Comparison of ENCODE assay signal across 29 cellular contexts in the genomic region with DNA sequence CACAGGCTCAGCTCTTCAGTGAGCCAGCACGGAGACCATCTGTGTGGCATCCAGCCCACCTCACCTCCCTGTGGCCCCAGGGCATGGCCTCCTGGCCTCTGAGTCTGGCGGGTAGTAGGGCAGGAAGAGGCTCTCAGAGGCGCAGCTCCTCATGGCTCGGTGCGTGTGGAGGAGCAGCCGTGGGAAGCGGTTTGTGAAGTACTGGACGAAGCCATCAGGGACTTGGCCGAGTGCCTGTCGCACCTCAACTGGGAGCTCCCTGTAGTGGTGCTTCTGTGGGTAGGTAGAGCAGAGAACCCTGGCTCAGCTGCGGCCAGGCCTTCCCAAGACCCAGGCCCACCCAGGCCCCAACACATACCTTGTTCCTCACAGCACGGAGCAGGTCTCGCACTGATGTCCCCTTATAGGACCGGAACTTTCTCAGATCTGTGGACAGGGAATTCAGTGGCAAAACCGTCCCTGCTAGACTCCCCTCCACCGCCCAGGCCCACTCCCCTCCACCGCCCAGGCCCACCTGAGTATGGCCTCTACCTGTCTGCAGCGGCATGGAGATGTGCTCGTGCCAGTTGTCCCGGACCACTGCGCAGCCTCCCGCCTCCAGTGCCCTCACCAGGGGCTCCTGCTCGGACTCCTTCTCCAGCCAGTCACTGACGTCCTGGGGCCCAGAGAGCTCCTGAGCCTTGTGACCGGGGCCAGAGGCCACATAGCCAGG. TPM values are rescaled to one million over a fixed set of nuclear protein-coding genes. Genes with fewer than 3 reads are reported as not detected.
"Had no signal": no experiment of that assay in that cellular context is flagged by ENCODE, and none has a peak within 500 bp of the region (broad histone marks: within the 10 kb centered on the region; RNA-seq: fewer than 3 reads in every experiment).

No MANE protein-coding gene starts in this region.

- H3K9ac ChIP-seq: neural progenitor cell had no signal

- H3K36me3 Mint-ChIP-seq: natural killer cell had no signal

- FAIRE-seq: islet of Langerhans had no signal

- H3K9me3 Mint-ChIP-seq: activated CD4-positive, alpha-beta memory T cell treated with anti-CD3 and anti-CD28 coated beads, Interleukin-2, amount 10 ng/mL, durations not matched to agents 7 days and 5 days; activated CD4-positive, alpha-beta T cell treated with anti-CD3 and anti-CD28 coated beads, Interleukin-2, amount 10 ng/mL, durations not matched to agents 7 days and 5 days; activated T-cell treated with anti-CD3 and anti-CD28 coated beads, Interleukin-2, amount 50 U/mL, for 24 hours; natural killer cell; neural progenitor cell; stimulated activated naive CD8-positive, alpha-beta T cell treated with anti-CD3 and anti-CD28 coated beads, Interleukin-15, Interleukin-2, amounts not matched to agents 100 ng/mL and 50 ng/mL, for 24 hours had no signal

- H3K4me3 Mint-ChIP-seq: activated CD4-positive, alpha-beta memory T cell treated with anti-CD3 and anti-CD28 coated beads, Interleukin-2, amount 10 ng/mL, durations not matched to agents 7 days and 5 days; activated CD4-positive, alpha-beta T cell treated with anti-CD3 and anti-CD28 coated beads, Interleukin-2, amount 10 ng/mL, durations not matched to agents 7 days and 5 days; activated T-cell treated with anti-CD3 and anti-CD28 coated beads, Interleukin-2, amount 50 U/mL, for 24 hours; natural killer cell; neural progenitor cell; stimulated activated naive CD8-positive, alpha-beta T cell treated with anti-CD3 and anti-CD28 coated beads, Interleukin-15, Interleukin-2, amounts not matched to agents 100 ng/mL and 50 ng/mL, for 24 hours; T-helper 17 cell had no signal

- DNase-seq: activated CD4-positive, alpha-beta memory T cell treated with anti-CD3 and anti-CD28 coated beads, Interleukin-2, amount 10 ng/mL, durations not matched to agents 7 days and 5 days; activated CD4-positive, alpha-beta T cell treated with anti-CD3 and anti-CD28 coated beads for 1 hour; activated CD4-positive, alpha-beta T cell treated with anti-CD3 and anti-CD28 coated beads, Interleukin-2, amount 10 ng/mL, durations not matched to agents 7 days and 5 days; activated CD8-positive, alpha-beta memory T cell treated with anti-CD3 and anti-CD28 coated beads, Interleukin-2, amount 50 U/mL, for 48 hours; activated gamma-delta T cell treated with Interleukin-2 at 50 U/mL for 16 hours; activated naive CD4-positive, alpha-beta T cell treated with anti-CD3 and anti-CD28 coated beads, Interleukin-2, amount 50 U/mL, for 16 hours; activated T-cell treated with anti-CD3 and anti-CD28 coated beads, Interleukin-2, amount 50 U/mL, for 24 hours; amniotic stem cell; central memory CD4-positive, alpha-beta T cell; esophagus squamous epithelium; glutamatergic neuron; left lung; lower lobe of right lung; mesenchymal stem cell; natural killer cell; posterior cingulate gyrus; right cardiac atrium; stimulated activated CD4-positive, alpha-beta T cell treated with anti-CD3 and anti-CD28 coated beads, Interleukin-12 subunit alpha, Interleukin-12 subunit beta, amount 100 ng/mL, for 4 hours; stimulated activated CD4-positive, alpha-beta T cell treated with anti-CD3 and anti-CD28 coated beads, Interleukin-4, amount 100 ng/mL, for 1 hour; T-helper 17 cell; T1000 had no signal

- H3K4me2 ChIP-seq: neural progenitor cell had no signal

- H2AFZ ChIP-seq: neural progenitor cell had no signal

- H3K9me3 ChIP-seq: breast epithelium, esophagus squamous epithelium, gastrocnemius medialis, left lung, lower lobe of right lung, upper lobe of left lung had no signal

- H3K27ac ChIP-seq: breast epithelium, esophagus squamous epithelium, left lung, lower lobe of right lung, neural progenitor cell, upper lobe of left lung had no signal

- ATAC-seq: left lung, natural killer cell, right cardiac atrium, T-helper 17 cell had no signal

- H3K27me3 ChIP-seq: breast epithelium, gastrocnemius medialis, neural progenitor cell, upper lobe of left lung had no signal

- H3K27me3 Mint-ChIP-seq: activated CD4-positive, alpha-beta memory T cell treated with anti-CD3 and anti-CD28 coated beads, Interleukin-2, amount 10 ng/mL, durations not matched to agents 7 days and 5 days; activated CD4-positive, alpha-beta T cell treated with anti-CD3 and anti-CD28 coated beads, Interleukin-2, amount 10 ng/mL, durations not matched to agents 7 days and 5 days had no signal

- H3K4me1 ChIP-seq: breast epithelium, lower lobe of right lung, neural progenitor cell had no signal

- H3K27ac Mint-ChIP-seq: activated CD4-positive, alpha-beta memory T cell treated with anti-CD3 and anti-CD28 coated beads, Interleukin-2, amount 10 ng/mL, durations not matched to agents 7 days and 5 days; activated CD4-positive, alpha-beta T cell treated with anti-CD3 and anti-CD28 coated beads, Interleukin-2, amount 10 ng/mL, durations not matched to agents 7 days and 5 days; activated T-cell treated with anti-CD3 and anti-CD28 coated beads, Interleukin-2, amount 50 U/mL, for 24 hours; natural killer cell; neural progenitor cell; stimulated activated naive CD8-positive, alpha-beta T cell treated with anti-CD3 and anti-CD28 coated beads, Interleukin-15, Interleukin-2, amounts not matched to agents 100 ng/mL and 50 ng/mL, for 24 hours; T-helper 17 cell had no signal

- H3K4me3 ChIP-seq: breast epithelium, esophagus squamous epithelium, gastrocnemius medialis, left lung, lower lobe of right lung, neural progenitor cell, upper lobe of left lung had no signal

RNA-seq across cellular contexts. Expression of a gene that starts 22.1 kb away (rescaled TPM):
- total RNA-seq: activated CD4-positive, alpha-beta memory T cell treated with anti-CD3 and anti-CD28 coated beads, Interleukin-2, amount 10 ng/mL, durations not matched to agents 7 days and 5 days; activated CD4-positive, alpha-beta T cell treated with anti-CD3 and anti-CD28 coated beads, Interleukin-2, amount 10 ng/mL, durations not matched to agents 7 days and 5 days; natural killer cell; omental fat pad; skeletal muscle tissue; T-helper 17 cell had no signal
- polyA plus RNA-seq: right cardiac atrium had no signal
